Comparison of ENCODE assay signal across 11 cellular contexts in genomic region chr21:31397939-31398338, GRCh38. TPM values are rescaled to one million over a fixed set of nuclear protein-coding genes. Genes with fewer than 3 reads are reported as not detected.
DNase-seq lines count a peak whose midpoint lies in the region; ATAC-seq and TF ChIP-seq lines count a peak whose summit lies in the region.
"Had no signal": no experiment of that assay in that cellular context is flagged by ENCODE, and none has a peak within 500 bp of the region (broad histone marks: within the 10 kb centered on the region; RNA-seq: fewer than 3 reads in every experiment).

No MANE protein-coding gene starts in this region.

- TF ChIP-seq CTCF in foreskin fibroblast (IDR thresholded peaks at IDR 0.05; ENCODE audit: low read depth, low read length): no peak
- TF ChIP-seq CTCF in gastrocnemius medialis (IDR thresholded peaks at IDR 0.05 in 4 of 5, conservative IDR thresholded peaks at IDR 0.05 in 1 of 5): no peak

- H3K9me3 Mint-ChIP-seq in T-helper 2 cell treated with Interferon-gamma antibody and Interleukin-4, amounts not matched to agents 5 μg/mL and 100 μg/mL, for 36 hours: no peaks in the 10 kb centered on the region

- intact Hi-C loops in gastrocnemius medialis (cut with DNase I; ENCODE audit: low total_unique reads): no loop called here

- no peaks in the 10 kb centered on the region for H3K27me3 Mint-ChIP-seq in T-helper 2 cell treated with Interferon-gamma antibody and Interleukin-4, amounts not matched to agents 5 μg/mL and 100 μg/mL, for 36 hours (ENCODE audit: low read depth)

- in situ Hi-C loops in gastrocnemius medialis (cut with MboI; ENCODE audit: low sequenced_read_pairs in 4 of 4): no loop called here

- H3K36me3 Mint-ChIP-seq in T-helper 2 cell treated with Interferon-gamma antibody and Interleukin-4, amounts not matched to agents 5 μg/mL and 100 μg/mL, for 36 hours (ENCODE audit: low read depth): no peaks in the 10 kb centered on the region

- peak overlapping the region; percentile 35 for H3K4me3 Mint-ChIP-seq in T-helper 2 cell treated with Interferon-gamma antibody and Interleukin-4, amounts not matched to agents 5 μg/mL and 100 μg/mL, for 36 hours

- no peaks in the 10 kb centered on the region for H3K36me3 ChIP-seq in gastrocnemius medialis
- H3K36me3 ChIP-seq: esophagus squamous epithelium had no signal

- no peaks in the 10 kb centered on the region for H3K9me3 ChIP-seq in gastrocnemius medialis
- H3K9me3 ChIP-seq: esophagus squamous epithelium had no signal

- H3K4me1 ChIP-seq in gastrocnemius medialis: no peaks in the 10 kb centered on the region

- ATAC-seq in stimulated activated naive CD8-positive, alpha-beta T cell treated with anti-CD3 and anti-CD28 coated beads, Interleukin-15, Interleukin-2, amounts not matched to agents 100 U/mL and 50 U/mL, for 24 hours: peak; percentile 28
- no peak for ATAC-seq in GM21360 (IDR thresholded peaks at IDR 0.05; ENCODE audit: unreplicated experiment)
- no peak for ATAC-seq in gastrocnemius medialis

- DNase-seq in activated T-cell treated with anti-CD3 and anti-CD28 coated beads for 1 hour (ENCODE audit: low read depth): peak; percentile 11
- no peak for DNase-seq in activated T-cell treated with anti-CD3 and anti-CD28 coated beads for 4 hours
- no peak for DNase-seq in T-helper 2 cell treated with Interferon-gamma antibody and Interleukin-4, amounts not matched to agents 5 μg/mL and 100 μg/mL, for 36 hours (ENCODE audit: low spot score)
- DNase-seq in central memory CD4-positive, alpha-beta T cell: peak; percentile 58
- DNase-seq in stimulated activated naive CD8-positive, alpha-beta T cell treated with anti-CD3 and anti-CD28 coated beads, Interleukin-15, Interleukin-2, amounts not matched to agents 100 U/mL and 50 U/mL, for 24 hours: peak; percentile 24
- no peak for DNase-seq in foreskin fibroblast
- no peak for DNase-seq in gastrocnemius medialis
- DNase-seq: esophagus squamous epithelium; mesenchymal stem cell; stimulated activated CD4-positive, alpha-beta T cell treated with anti-CD3 and anti-CD28 coated beads, Interleukin-1b, Interleukin-23, amount 100 ng/mL, for 48 hours had no signal

- H3K27me3 ChIP-seq in gastrocnemius medialis: no peaks in the 10 kb centered on the region
- H3K27me3 ChIP-seq: esophagus squamous epithelium had no signal

- no peak for TF ChIP-seq POLR2A in gastrocnemius medialis (IDR thresholded peaks at IDR 0.05)

- no peak overlapping the region for H3K4me3 ChIP-seq in foreskin fibroblast (ENCODE audit: low read depth in 1 of 2, low read length in 2 of 2)
- H3K4me3 ChIP-seq in gastrocnemius medialis: no peak overlapping the region
- H3K4me3 ChIP-seq: esophagus squamous epithelium had no signal

- no peak overlapping the region for H3K27ac ChIP-seq in gastrocnemius medialis
- H3K27ac ChIP-seq: esophagus squamous epithelium had no signal

- H3K4me1 Mint-ChIP-seq in T-helper 2 cell treated with Interferon-gamma antibody and Interleukin-4, amounts not matched to agents 5 μg/mL and 100 μg/mL, for 36 hours (ENCODE audit: low read depth): peaks cover 42% of the 10 kb centered on the region

- H3K27ac Mint-ChIP-seq in T-helper 2 cell treated with Interferon-gamma antibody and Interleukin-4, amounts not matched to agents 5 μg/mL and 100 μg/mL, for 36 hours: peak overlapping the region; percentile 32

RNA-seq across cellular contexts. Expression of gene TIAM1, which starts 53.9 kb away (rescaled TPM):
- 1 to 10 TPM in 2 of 4 donors, under 1 TPM in 2; 0.66 to 3.5 (median 1.0) TPM for total RNA-seq in gastrocnemius medialis

Comparison
In these comparisons a context has a peak if more than half of its experiments do, and no peak if none do; other contexts are left out.
1. DNase-seq: peak in activated T-cell treated with anti-CD3 and anti-CD28 coated beads for 1 hour (single experiment), central memory CD4-positive, alpha-beta T cell (single experiment) and stimulated activated naive CD8-positive, alpha-beta T cell treated with anti-CD3 and anti-CD28 coated beads, Interleukin-15, Interleukin-2, amounts not matched to agents 100 U/mL and 50 U/mL, for 24 hours (single experiment); none in activated T-cell treated with anti-CD3 and anti-CD28 coated beads for 4 hours (single experiment), T-helper 2 cell treated with Interferon-gamma antibody and Interleukin-4, amounts not matched to agents 5 μg/mL and 100 μg/mL, for 36 hours (single experiment), foreskin fibroblast (0 of 2) and gastrocnemius medialis (0 of 2).